ENCODE assay signal across 1 cellular context in genomic region chr2:96131152-96131817, GRCh38.
TF ChIP-seq lines count a peak whose summit lies in the region.

No MANE protein-coding gene starts in this region.

TF ChIP-seq in IMR-90, 13 proteins besides CTCF, POLR2A, EP300 and RAD21:
- TF ChIP-seq BHLHE40 (IDR thresholded peaks at IDR 0.05; ENCODE audit: low read depth, low read length) (0 out of 2 replicates have a peak, but pooled peaks have one; percentile 24), RCOR1 (IDR thresholded peaks at IDR 0.05; ENCODE audit: insufficient replicate concordance, low read length) (no peak)
- TF ChIP-seq, protein P1, sequence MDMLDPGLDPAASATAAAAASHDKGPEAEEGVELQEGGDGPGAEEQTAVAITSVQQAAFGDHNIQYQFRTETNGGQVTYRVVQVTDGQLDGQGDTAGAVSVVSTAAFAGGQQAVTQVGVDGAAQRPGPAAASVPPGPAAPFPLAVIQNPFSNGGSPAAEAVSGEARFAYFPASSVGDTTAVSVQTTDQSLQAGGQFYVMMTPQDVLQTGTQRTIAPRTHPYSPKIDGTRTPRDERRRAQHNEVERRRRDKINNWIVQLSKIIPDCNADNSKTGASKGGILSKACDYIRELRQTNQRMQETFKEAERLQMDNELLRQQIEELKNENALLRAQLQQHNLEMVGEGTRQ (IDR thresholded peaks at IDR 0.05; ENCODE audit: low read depth, low read length): peak; percentile 40; the same call in 1 of the 2 replicates
